1 cellular context compared by ENCODE assay signal in the genomic region with DNA sequence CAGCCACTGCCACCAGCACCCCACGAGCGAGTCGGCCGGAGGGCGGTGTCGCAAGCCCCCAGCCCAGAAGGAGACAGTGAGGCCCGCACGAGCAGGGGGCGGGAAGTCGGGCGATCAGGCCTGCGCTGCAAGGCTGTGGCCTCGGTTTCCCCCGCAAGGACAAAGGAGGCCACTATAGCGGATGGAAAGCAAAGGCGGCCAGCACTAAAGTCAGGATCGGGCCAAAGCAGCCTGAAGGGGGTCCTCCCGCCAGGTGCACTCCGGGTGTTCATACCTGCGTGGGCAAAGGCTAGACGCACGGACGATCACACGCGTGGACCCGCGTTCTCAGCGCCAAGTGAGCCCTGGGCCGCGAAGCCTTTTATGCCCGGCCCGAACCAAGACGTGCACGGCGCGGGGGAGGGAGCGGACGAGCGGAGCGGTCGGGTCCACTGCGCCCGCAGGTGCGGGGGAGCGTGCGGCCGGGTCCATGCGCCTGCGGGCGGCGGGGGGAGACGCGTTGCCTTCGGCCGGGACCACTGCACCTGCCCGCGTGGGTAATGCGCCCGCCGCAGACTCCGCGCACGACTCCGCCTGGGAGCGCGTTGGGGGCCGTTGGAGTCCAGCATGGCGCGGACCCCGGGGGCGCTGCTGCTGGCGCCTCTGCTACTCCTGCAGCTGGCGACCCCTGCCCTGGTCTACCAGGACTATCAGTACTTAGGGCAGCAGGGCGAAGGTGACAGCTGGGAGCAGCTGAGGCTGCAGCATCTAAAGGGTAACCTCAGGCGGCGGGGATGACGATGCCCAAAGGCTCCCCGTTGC.
TF ChIP-seq lines count a peak whose summit lies in the region.

A gene (minus strand): TSS at position 335 of the 801 bp plus-strand sequence. CDS start 539 bp downstream, outside the sequence.
A gene (plus strand): TSS at position 604 of the 801 bp plus-strand sequence. CDS start 3 bp downstream, at position 607.

TF ChIP-seq in GM12878, 131 proteins besides CTCF, POLR2A, EP300 and RAD21 (continued from another document and continues in another):
- TF ChIP-seq SREBF1 (IDR thresholded peaks at IDR 0.05; ENCODE audit: low read length) = peak; percentile 99
- TF ChIP-seq, protein P1, sequence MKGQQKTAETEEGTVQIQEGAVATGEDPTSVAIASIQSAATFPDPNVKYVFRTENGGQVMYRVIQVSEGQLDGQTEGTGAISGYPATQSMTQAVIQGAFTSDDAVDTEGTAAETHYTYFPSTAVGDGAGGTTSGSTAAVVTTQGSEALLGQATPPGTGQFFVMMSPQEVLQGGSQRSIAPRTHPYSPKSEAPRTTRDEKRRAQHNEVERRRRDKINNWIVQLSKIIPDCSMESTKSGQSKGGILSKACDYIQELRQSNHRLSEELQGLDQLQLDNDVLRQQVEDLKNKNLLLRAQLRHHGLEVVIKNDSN (IDR thresholded peaks at IDR 0.05; ENCODE audit: borderline replicate concordance, extremely low read length, insufficient read depth, low read depth, low read length) = no peak
- TF ChIP-seq SIX5 (IDR thresholded peaks at IDR 0.05; ENCODE audit: low read depth, low read length, severe bottlenecking) = peak; percentile 65
- TF ChIP-seq, protein P2, sequence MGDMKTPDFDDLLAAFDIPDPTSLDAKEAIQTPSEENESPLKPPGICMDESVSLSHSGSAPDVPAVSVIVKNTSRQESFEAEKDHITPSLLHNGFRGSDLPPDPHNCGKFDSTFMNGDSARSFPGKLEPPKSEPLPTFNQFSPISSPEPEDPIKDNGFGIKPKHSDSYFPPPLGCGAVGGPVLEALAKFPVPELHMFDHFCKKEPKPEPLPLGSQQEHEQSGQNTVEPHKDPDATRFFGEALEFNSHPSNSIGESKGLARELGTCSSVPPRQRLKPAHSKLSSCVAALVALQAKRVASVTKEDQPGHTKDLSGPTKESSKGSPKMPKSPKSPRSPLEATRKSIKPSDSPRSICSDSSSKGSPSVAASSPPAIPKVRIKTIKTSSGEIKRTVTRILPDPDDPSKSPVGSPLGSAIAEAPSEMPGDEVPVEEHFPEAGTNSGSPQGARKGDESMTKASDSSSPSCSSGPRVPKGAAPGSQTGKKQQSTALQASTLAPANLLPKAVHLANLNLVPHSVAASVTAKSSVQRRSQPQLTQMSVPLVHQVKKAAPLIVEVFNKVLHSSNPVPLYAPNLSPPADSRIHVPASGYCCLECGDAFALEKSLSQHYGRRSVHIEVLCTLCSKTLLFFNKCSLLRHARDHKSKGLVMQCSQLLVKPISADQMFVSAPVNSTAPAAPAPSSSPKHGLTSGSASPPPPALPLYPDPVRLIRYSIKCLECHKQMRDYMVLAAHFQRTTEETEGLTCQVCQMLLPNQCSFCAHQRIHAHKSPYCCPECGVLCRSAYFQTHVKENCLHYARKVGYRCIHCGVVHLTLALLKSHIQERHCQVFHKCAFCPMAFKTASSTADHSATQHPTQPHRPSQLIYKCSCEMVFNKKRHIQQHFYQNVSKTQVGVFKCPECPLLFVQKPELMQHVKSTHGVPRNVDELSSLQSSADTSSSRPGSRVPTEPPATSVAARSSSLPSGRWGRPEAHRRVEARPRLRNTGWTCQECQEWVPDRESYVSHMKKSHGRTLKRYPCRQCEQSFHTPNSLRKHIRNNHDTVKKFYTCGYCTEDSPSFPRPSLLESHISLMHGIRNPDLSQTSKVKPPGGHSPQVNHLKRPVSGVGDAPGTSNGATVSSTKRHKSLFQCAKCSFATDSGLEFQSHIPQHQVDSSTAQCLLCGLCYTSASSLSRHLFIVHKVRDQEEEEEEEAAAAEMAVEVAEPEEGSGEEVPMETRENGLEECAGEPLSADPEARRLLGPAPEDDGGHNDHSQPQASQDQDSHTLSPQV (IDR thresholded peaks at IDR 0.05) = no peak
- TF ChIP-seq CBX3 (IDR thresholded peaks at IDR 0.05; ENCODE audit: borderline replicate concordance, low read depth) = no peak
- TF ChIP-seq HDAC6 (IDR thresholded peaks at IDR 0.05; ENCODE audit: unreplicated experiment) = no peak
- TF ChIP-seq, protein P3, sequence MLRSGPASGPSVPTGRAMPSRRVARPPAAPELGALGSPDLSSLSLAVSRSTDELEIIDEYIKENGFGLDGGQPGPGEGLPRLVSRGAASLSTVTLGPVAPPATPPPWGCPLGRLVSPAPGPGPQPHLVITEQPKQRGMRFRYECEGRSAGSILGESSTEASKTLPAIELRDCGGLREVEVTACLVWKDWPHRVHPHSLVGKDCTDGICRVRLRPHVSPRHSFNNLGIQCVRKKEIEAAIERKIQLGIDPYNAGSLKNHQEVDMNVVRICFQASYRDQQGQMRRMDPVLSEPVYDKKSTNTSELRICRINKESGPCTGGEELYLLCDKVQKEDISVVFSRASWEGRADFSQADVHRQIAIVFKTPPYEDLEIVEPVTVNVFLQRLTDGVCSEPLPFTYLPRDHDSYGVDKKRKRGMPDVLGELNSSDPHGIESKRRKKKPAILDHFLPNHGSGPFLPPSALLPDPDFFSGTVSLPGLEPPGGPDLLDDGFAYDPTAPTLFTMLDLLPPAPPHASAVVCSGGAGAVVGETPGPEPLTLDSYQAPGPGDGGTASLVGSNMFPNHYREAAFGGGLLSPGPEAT (IDR thresholded peaks at IDR 0.05; ENCODE audit: low read depth) = peak; percentile 68; the same call in 1 of the 2 replicates
- no peak for TF ChIP-seq JUNB (IDR thresholded peaks at IDR 0.05)
- no peak for TF ChIP-seq YBX1 (IDR thresholded peaks at IDR 0.05)
- TF ChIP-seq, protein P4, sequence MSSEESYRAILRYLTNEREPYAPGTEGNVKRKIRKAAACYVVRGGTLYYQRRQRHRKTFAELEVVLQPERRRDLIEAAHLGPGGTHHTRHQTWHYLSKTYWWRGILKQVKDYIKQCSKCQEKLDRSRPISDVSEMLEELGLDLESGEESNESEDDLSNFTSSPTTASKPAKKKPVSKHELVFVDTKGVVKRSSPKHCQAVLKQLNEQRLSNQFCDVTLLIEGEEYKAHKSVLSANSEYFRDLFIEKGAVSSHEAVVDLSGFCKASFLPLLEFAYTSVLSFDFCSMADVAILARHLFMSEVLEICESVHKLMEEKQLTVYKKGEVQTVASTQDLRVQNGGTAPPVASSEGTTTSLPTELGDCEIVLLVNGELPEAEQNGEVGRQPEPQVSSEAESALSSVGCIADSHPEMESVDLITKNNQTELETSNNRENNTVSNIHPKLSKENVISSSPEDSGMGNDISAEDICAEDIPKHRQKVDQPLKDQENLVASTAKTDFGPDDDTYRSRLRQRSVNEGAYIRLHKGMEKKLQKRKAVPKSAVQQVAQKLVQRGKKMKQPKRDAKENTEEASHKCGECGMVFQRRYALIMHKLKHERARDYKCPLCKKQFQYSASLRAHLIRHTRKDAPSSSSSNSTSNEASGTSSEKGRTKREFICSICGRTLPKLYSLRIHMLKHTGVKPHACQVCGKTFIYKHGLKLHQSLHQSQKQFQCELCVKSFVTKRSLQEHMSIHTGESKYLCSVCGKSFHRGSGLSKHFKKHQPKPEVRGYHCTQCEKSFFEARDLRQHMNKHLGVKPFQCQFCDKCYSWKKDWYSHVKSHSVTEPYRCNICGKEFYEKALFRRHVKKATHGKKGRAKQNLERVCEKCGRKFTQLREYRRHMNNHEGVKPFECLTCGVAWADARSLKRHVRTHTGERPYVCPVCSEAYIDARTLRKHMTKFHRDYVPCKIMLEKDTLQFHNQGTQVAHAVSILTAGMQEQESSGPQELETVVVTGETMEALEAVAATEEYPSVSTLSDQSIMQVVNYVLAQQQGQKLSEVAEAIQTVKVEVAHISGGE (CRISPR knock-in tag; IDR thresholded peaks at IDR 0.05) = no peak
- TF ChIP-seq, protein P5, sequence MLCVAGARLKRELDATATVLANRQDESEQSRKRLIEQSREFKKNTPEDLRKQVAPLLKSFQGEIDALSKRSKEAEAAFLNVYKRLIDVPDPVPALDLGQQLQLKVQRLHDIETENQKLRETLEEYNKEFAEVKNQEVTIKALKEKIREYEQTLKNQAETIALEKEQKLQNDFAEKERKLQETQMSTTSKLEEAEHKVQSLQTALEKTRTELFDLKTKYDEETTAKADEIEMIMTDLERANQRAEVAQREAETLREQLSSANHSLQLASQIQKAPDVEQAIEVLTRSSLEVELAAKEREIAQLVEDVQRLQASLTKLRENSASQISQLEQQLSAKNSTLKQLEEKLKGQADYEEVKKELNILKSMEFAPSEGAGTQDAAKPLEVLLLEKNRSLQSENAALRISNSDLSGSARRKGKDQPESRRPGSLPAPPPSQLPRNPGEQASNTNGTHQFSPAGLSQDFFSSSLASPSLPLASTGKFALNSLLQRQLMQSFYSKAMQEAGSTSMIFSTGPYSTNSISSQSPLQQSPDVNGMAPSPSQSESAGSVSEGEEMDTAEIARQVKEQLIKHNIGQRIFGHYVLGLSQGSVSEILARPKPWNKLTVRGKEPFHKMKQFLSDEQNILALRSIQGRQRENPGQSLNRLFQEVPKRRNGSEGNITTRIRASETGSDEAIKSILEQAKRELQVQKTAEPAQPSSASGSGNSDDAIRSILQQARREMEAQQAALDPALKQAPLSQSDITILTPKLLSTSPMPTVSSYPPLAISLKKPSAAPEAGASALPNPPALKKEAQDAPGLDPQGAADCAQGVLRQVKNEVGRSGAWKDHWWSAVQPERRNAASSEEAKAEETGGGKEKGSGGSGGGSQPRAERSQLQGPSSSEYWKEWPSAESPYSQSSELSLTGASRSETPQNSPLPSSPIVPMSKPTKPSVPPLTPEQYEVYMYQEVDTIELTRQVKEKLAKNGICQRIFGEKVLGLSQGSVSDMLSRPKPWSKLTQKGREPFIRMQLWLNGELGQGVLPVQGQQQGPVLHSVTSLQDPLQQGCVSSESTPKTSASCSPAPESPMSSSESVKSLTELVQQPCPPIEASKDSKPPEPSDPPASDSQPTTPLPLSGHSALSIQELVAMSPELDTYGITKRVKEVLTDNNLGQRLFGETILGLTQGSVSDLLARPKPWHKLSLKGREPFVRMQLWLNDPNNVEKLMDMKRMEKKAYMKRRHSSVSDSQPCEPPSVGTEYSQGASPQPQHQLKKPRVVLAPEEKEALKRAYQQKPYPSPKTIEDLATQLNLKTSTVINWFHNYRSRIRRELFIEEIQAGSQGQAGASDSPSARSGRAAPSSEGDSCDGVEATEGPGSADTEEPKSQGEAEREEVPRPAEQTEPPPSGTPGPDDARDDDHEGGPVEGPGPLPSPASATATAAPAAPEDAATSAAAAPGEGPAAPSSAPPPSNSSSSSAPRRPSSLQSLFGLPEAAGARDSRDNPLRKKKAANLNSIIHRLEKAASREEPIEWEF (IDR thresholded peaks at IDR 0.05; ENCODE audit: insufficient replicate concordance, low read depth, low read length) = no peak
- TF ChIP-seq RAD51 (IDR thresholded peaks at IDR 0.05) = no peak
- TF ChIP-seq, protein P6, sequence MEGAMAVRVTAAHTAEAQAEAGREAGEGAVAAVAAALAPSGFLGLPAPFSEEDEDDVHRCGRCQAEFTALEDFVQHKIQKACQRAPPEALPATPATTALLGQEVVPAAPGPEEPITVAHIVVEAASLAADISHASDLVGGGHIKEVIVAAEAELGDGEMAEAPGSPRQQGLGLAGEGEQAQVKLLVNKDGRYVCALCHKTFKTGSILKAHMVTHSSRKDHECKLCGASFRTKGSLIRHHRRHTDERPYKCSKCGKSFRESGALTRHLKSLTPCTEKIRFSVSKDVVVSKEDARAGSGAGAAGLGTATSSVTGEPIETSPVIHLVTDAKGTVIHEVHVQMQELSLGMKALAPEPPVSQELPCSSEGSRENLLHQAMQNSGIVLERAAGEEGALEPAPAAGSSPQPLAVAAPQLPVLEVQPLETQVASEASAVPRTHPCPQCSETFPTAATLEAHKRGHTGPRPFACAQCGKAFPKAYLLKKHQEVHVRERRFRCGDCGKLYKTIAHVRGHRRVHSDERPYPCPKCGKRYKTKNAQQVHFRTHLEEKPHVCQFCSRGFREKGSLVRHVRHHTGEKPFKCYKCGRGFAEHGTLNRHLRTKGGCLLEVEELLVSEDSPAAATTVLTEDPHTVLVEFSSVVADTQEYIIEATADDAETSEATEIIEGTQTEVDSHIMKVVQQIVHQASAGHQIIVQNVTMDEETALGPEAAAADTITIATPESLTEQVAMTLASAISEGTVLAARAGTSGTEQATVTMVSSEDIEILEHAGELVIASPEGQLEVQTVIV (IDR thresholded peaks at IDR 0.05; ENCODE audit: borderline replicate concordance, partially characterized antibody) = peak; percentile 60
- TF ChIP-seq HCFC1 (IDR thresholded peaks at IDR 0.05; ENCODE audit: low read length) = peak; percentile 47; the same call in 1 of the 2 replicates
- peak; percentile 84; the same call in 1 of the 2 replicates for TF ChIP-seq NR2F1 (conservative IDR thresholded peaks at IDR 0.05)
- no peak for TF ChIP-seq NFIC (IDR thresholded peaks at IDR 0.05; ENCODE audit: low read depth, low read length)
- TF ChIP-seq TCF7 (IDR thresholded peaks at IDR 0.05; ENCODE audit: borderline replicate concordance) = no peak
- TF ChIP-seq LARP7 (IDR thresholded peaks at IDR 0.05) = peak; percentile 92
- peak; percentile 73 for TF ChIP-seq SP1 (IDR thresholded peaks at IDR 0.05; ENCODE audit: low read depth, low read length)
- TF ChIP-seq, protein P7, sequence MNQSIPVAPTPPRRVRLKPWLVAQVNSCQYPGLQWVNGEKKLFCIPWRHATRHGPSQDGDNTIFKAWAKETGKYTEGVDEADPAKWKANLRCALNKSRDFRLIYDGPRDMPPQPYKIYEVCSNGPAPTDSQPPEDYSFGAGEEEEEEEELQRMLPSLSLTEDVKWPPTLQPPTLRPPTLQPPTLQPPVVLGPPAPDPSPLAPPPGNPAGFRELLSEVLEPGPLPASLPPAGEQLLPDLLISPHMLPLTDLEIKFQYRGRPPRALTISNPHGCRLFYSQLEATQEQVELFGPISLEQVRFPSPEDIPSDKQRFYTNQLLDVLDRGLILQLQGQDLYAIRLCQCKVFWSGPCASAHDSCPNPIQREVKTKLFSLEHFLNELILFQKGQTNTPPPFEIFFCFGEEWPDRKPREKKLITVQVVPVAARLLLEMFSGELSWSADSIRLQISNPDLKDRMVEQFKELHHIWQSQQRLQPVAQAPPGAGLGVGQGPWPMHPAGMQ (IDR thresholded peaks at IDR 0.05; ENCODE audit: borderline replicate concordance) = no peak
- TF ChIP-seq GABPA (IDR thresholded peaks at IDR 0.05; ENCODE audit: low read depth) = no peak
- TF ChIP-seq CEBPB (IDR thresholded peaks at IDR 0.05; ENCODE audit: borderline replicate concordance in 1 of 2, low read depth in 2 of 2, low read length in 2 of 2) = no peak
- peak; percentile 84; the same call in 2 of the 3 replicates for TF ChIP-seq POU2F2 (IDR thresholded peaks at IDR 0.05; ENCODE audit: borderline replicate concordance, low read depth, low read length)
- no peak for TF ChIP-seq RBBP5 (conservative IDR thresholded peaks at IDR 0.05)
- peak; percentile 89 for TF ChIP-seq ZNF207 (IDR thresholded peaks at IDR 0.05; ENCODE audit: borderline replicate concordance)
- peak; percentile 53; the same call in 1 of the 2 replicates for TF ChIP-seq CREB1 (IDR thresholded peaks at IDR 0.05; ENCODE audit: low read depth)
- peak; percentile 100 for TF ChIP-seq JUND (IDR thresholded peaks at IDR 0.05; ENCODE audit: low read depth, low read length)
- TF ChIP-seq IKZF1 (conservative IDR thresholded peaks at IDR 0.05) = peak; percentile 83
- no peak for TF ChIP-seq KDM1A (IDR thresholded peaks at IDR 0.05; ENCODE audit: borderline replicate concordance)
- no peak for TF ChIP-seq EED (IDR thresholded peaks at IDR 0.05; ENCODE audit: low read depth)
- TF ChIP-seq SUPT20H (IDR thresholded peaks at IDR 0.05; ENCODE audit: borderline replicate concordance, control insufficient read depth, low read depth, low read length) = no peak
- no peak for TF ChIP-seq FOXM1 (IDR thresholded peaks at IDR 0.05; ENCODE audit: low read depth, low read length)
- TF ChIP-seq SUZ12 (IDR thresholded peaks at IDR 0.05; ENCODE audit: unreplicated experiment) = no peak
- no peak for TF ChIP-seq FOS (IDR thresholded peaks at IDR 0.05; ENCODE audit: borderline replicate concordance, extremely low read depth, insufficient read length)
- TF ChIP-seq CHD2 (IDR thresholded peaks at IDR 0.05; ENCODE audit: borderline replicate concordance, low read depth, low read length) = peak; percentile 34; the same call in 1 of the 2 replicates
- no peak for TF ChIP-seq MYC (IDR thresholded peaks at IDR 0.05; ENCODE audit: insufficient read depth, insufficient read length, insufficient replicate concordance, low read length, severe bottlenecking)
- no peak for TF ChIP-seq TBL1XR1 (IDR thresholded peaks at IDR 0.05; ENCODE audit: low read depth, low read length)
- peak; percentile 89 for TF ChIP-seq RB1 (IDR thresholded peaks at IDR 0.05; ENCODE audit: borderline replicate concordance)
